Comparison of ENCODE assay signal across 12 cellular contexts in the genomic region with DNA sequence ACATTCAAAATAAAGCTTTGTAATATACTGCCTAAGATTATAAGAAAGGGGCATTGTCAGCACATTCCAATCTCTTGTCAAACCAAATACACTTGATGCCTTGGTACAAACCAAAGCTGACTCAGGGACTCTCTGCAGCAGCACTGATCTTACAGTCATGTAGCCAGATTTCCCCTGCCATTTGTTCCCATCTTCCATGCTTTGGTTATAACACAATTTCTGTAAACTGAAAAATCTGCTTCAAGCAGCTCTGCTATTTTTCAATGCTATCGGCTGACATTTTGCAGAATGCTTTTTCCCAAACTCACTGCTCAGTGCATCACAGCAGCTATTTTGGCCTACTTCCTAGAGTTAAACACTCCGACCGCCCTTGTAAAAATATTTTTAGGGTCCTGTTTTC. TPM values are rescaled to one million over a fixed set of nuclear protein-coding genes. Genes with fewer than 3 reads are reported as not detected.
DNase-seq lines count a peak whose midpoint lies in the region; TF ChIP-seq lines count a peak whose summit lies in the region.
"Had no signal": no experiment of that assay in that cellular context is flagged by ENCODE, and none has a peak within 500 bp of the region (broad histone marks: within the 10 kb centered on the region; RNA-seq: fewer than 3 reads in every experiment).

No MANE protein-coding gene starts in this region.

- H3K36me3 Mint-ChIP-seq in immature natural killer cell = no peaks in the 10 kb centered on the region

- H3K27me3 ChIP-seq in cardiac muscle cell = no peaks in the 10 kb centered on the region
- H3K27me3 ChIP-seq in osteoblast (ENCODE audit: insufficient read depth, low read length) = no peaks in the 10 kb centered on the region
- H3K27me3 ChIP-seq in BE2C = no peaks in the 10 kb centered on the region; the same call in 1 of the 2 replicates

- no peak overlapping the region for H3K4me3 Mint-ChIP-seq in immature natural killer cell

- H3K27ac Mint-ChIP-seq in immature natural killer cell = no peak overlapping the region

- peaks cover 0 to 2% (median under 1%) of the 10 kb centered on the region in 6 donors for H3K9me3 Mint-ChIP-seq in immature natural killer cell

- H3K9me3 ChIP-seq in cardiac muscle cell (ENCODE audit: low read depth) (no peaks in the 10 kb centered on the region), osteoblast (ENCODE audit: low read depth, low read length) (no peaks in the 10 kb centered on the region), BE2C (no peaks in the 10 kb centered on the region)

- peak overlapping the region; percentile 56 for H3K27ac ChIP-seq in cardiac muscle cell
- H3K27ac ChIP-seq in osteoblast (ENCODE audit: low read depth, low read length) = peak overlapping the region; percentile 18
- H3K27ac ChIP-seq: C4-2B had no signal

- peaks cover 0 to 2% (median 0%) of the 10 kb centered on the region in 3 donors for H3K27me3 Mint-ChIP-seq in immature natural killer cell (ENCODE audit: low read depth in 3 of 3)

- no peaks in the 10 kb centered on the region for H3K4me1 Mint-ChIP-seq in immature natural killer cell

- DNase-seq in COLO829 (ENCODE audit: low spot score) (peak; percentile 19), amniotic stem cell (lab: John Stamatoyannopoulos, UW) (peak; percentile 4), cardiac muscle cell (ENCODE audit: low read depth in 1 of 2, low spot score in 1 of 2) (peak; percentile 26 to 59), osteoblast (ENCODE audit: insufficient read length, low spot score, missing footprints) (no peak), immature natural killer cell (no peak), BE2C (no peak)
- no peak for DNase-seq in activated CD4-positive, CD25-positive, alpha-beta regulatory T cell (lab: John Stamatoyannopoulos, UW)
- DNase-seq in activated CD4-positive, alpha-beta T cell treated with anti-CD3 and anti-CD28 coated beads, Interleukin-2, amount 50 U/mL, for 1 hour = no peak
- DNase-seq: caudate nucleus, NCI-H2171 treated with DMSO at 0.1 percent for 48 hours, occipital lobe had no signal

- H3K4me3 ChIP-seq in cardiac muscle cell (no peak overlapping the region), osteoblast (ENCODE audit: insufficient read depth, low read length) (no peak overlapping the region), BE2C (ENCODE audit: low read depth, low read length) (no peak overlapping the region)

- H2AFZ ChIP-seq in osteoblast (ENCODE audit: low read length) = no peak overlapping the region

- H3K36me3 ChIP-seq in cardiac muscle cell = no peaks in the 10 kb centered on the region
- peaks cover 12% of the 10 kb centered on the region for H3K36me3 ChIP-seq in osteoblast (ENCODE audit: insufficient read depth, low read length)
- no peaks in the 10 kb centered on the region for H3K36me3 ChIP-seq in BE2C

- peak overlapping the region; percentile 7 for H3K4me2 ChIP-seq in osteoblast (ENCODE audit: insufficient read depth, low read length)

- peaks cover 100% of the 10 kb centered on the region for H3K79me2 ChIP-seq in osteoblast (ENCODE audit: insufficient read depth, low read length)

- peaks cover 66% of the 10 kb centered on the region for H3K4me1 ChIP-seq in cardiac muscle cell (ENCODE audit: low read depth)
- peaks cover 71% of the 10 kb centered on the region for H3K4me1 ChIP-seq in osteoblast (ENCODE audit: insufficient read depth, low read length)
- H3K4me1 ChIP-seq in BE2C = no peaks in the 10 kb centered on the region

- peaks cover 71% of the 10 kb centered on the region for H4K20me1 ChIP-seq in osteoblast (ENCODE audit: insufficient read depth, low read length)

- no peak for TF ChIP-seq CTCF in cardiac muscle cell (IDR thresholded peaks at IDR 0.05; ENCODE audit: low read depth, low read length)
- TF ChIP-seq CTCF in osteoblast (IDR thresholded peaks at IDR 0.05; ENCODE audit: extremely low read depth, low read depth, low read length) = no peak
- no peak for TF ChIP-seq CTCF in BE2C (IDR thresholded peaks at IDR 0.05; ENCODE audit: low read depth, low read length)

RNA-seq across cellular contexts. Expression of gene PLOD2, which starts 18.2 kb away (rescaled TPM):
- total RNA-seq in cardiac muscle cell (82.1 and 84.5 TPM in 2 replicates), osteoblast (282 and 345 TPM in 2 replicates)
- polyA plus RNA-seq in cardiac muscle cell (93.7 and 108 TPM in 2 replicates), immature natural killer cell (not detected)
- 1.3 TPM for polyA plus RNA-seq in BE2C (2012; ENCODE audit: insufficient read depth, insufficient read length, low read depth)

Comparison
In these comparisons a context has a peak if more than half of its experiments do, and no peak if none do; other contexts are left out.
1. DNase-seq: peak in COLO829 (single experiment), amniotic stem cell (single experiment) and cardiac muscle cell (2 of 2); none in osteoblast (single experiment), immature natural killer cell (0 of 3), activated CD4-positive, CD25-positive, alpha-beta regulatory T cell (0 of 4), activated CD4-positive, alpha-beta T cell treated with anti-CD3 and anti-CD28 coated beads, Interleukin-2, amount 50 U/mL, for 1 hour (single experiment) and BE2C (single experiment).